ENCODE assay signal across 1 cellular context in genomic region chr1:67188137-67188536, GRCh38.
TF ChIP-seq lines count a peak whose summit lies in the region.

No MANE protein-coding gene starts in this region.

TF ChIP-seq in HepG2, 621 proteins besides CTCF, POLR2A, EP300 and RAD21:
- TF ChIP-seq ZNF577 (CRISPR knock-in tag; IDR thresholded peaks at IDR 0.05; ENCODE audit: borderline replicate concordance, low read depth) (no peak), TOE1 (CRISPR knock-in tag; IDR thresholded peaks at IDR 0.05) (no peak), ZBTB2 (CRISPR knock-in tag; IDR thresholded peaks at IDR 0.05; ENCODE audit: low read depth) (no peak), PHF20 (CRISPR knock-in tag; IDR thresholded peaks at IDR 0.05) (no peak), HDAC2 (CRISPR knock-in tag; IDR thresholded peaks at IDR 0.05) (no peak), HOXA9 (CRISPR knock-in tag; IDR thresholded peaks at IDR 0.05; ENCODE audit: borderline replicate concordance) (no peak), NR2F2 (IDR thresholded peaks at IDR 0.05; ENCODE audit: borderline replicate concordance, low read depth) (no peak), ZNF644 (CRISPR knock-in tag; IDR thresholded peaks at IDR 0.05; ENCODE audit: low read depth) (0 out of 2 replicates have a peak, but pooled peaks have one; percentile 30), ZBTB49 (CRISPR knock-in tag; IDR thresholded peaks at IDR 0.05; ENCODE audit: borderline replicate concordance) (no peak), HNF4A (CRISPR knock-in tag; IDR thresholded peaks at IDR 0.05) (0 out of 2 replicates have a peak, but pooled peaks have one; percentile 11), ZNF530 (CRISPR knock-in tag; IDR thresholded peaks at IDR 0.05; ENCODE audit: low read depth) (no peak), MIXL1 (CRISPR knock-in tag; IDR thresholded peaks at IDR 0.05) (no peak), NFE2L1 (CRISPR knock-in tag; IDR thresholded peaks at IDR 0.05; ENCODE audit: borderline replicate concordance) (no peak), GMEB2 (CRISPR knock-in tag; IDR thresholded peaks at IDR 0.05; ENCODE audit: low read depth) (no peak)
- TF ChIP-seq, protein P1, sequence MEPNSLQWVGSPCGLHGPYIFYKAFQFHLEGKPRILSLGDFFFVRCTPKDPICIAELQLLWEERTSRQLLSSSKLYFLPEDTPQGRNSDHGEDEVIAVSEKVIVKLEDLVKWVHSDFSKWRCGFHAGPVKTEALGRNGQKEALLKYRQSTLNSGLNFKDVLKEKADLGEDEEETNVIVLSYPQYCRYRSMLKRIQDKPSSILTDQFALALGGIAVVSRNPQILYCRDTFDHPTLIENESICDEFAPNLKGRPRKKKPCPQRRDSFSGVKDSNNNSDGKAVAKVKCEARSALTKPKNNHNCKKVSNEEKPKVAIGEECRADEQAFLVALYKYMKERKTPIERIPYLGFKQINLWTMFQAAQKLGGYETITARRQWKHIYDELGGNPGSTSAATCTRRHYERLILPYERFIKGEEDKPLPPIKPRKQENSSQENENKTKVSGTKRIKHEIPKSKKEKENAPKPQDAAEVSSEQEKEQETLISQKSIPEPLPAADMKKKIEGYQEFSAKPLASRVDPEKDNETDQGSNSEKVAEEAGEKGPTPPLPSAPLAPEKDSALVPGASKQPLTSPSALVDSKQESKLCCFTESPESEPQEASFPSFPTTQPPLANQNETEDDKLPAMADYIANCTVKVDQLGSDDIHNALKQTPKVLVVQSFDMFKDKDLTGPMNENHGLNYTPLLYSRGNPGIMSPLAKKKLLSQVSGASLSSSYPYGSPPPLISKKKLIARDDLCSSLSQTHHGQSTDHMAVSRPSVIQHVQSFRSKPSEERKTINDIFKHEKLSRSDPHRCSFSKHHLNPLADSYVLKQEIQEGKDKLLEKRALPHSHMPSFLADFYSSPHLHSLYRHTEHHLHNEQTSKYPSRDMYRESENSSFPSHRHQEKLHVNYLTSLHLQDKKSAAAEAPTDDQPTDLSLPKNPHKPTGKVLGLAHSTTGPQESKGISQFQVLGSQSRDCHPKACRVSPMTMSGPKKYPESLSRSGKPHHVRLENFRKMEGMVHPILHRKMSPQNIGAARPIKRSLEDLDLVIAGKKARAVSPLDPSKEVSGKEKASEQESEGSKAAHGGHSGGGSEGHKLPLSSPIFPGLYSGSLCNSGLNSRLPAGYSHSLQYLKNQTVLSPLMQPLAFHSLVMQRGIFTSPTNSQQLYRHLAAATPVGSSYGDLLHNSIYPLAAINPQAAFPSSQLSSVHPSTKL (CRISPR knock-in tag; IDR thresholded peaks at IDR 0.05) = no peak
- TF ChIP-seq, protein P2, sequence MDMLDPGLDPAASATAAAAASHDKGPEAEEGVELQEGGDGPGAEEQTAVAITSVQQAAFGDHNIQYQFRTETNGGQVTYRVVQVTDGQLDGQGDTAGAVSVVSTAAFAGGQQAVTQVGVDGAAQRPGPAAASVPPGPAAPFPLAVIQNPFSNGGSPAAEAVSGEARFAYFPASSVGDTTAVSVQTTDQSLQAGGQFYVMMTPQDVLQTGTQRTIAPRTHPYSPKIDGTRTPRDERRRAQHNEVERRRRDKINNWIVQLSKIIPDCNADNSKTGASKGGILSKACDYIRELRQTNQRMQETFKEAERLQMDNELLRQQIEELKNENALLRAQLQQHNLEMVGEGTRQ (IDR thresholded peaks at IDR 0.05; ENCODE audit: low read depth, low read length) = no peak
- TF ChIP-seq, protein P2 (CRISPR knock-in tag; IDR thresholded peaks at IDR 0.05; ENCODE audit: borderline replicate concordance) = no peak
- TF ChIP-seq, protein P3, sequence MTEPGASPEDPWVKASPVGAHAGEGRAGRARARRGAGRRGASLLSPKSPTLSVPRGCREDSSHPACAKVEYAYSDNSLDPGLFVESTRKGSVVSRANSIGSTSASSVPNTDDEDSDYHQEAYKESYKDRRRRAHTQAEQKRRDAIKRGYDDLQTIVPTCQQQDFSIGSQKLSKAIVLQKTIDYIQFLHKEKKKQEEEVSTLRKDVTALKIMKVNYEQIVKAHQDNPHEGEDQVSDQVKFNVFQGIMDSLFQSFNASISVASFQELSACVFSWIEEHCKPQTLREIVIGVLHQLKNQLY (CRISPR knock-in tag; IDR thresholded peaks at IDR 0.05) = 0 out of 2 replicates have a peak, but pooled peaks have one; percentile 31
